Comparison of ENCODE assay signal across 33 cellular contexts in genomic region chr14:21279783-21280182, GRCh38. TPM values are rescaled to one million over a fixed set of nuclear protein-coding genes. Genes with fewer than 3 reads are reported as not detected.
"Had no signal": no experiment of that assay in that cellular context is flagged by ENCODE, and none has a peak within 500 bp of the region (broad histone marks: within the 10 kb centered on the region; RNA-seq: fewer than 3 reads in every experiment).

RPGRIP1 (plus strand) TSS chr14:21280083; CDS start chr14:21287977, 7,894 bp downstream.

- ATAC-seq: activated CD8-positive, alpha-beta T cell treated with anti-CD3 and anti-CD28 coated beads for 36 hours; activated T-cell treated with anti-CD3 and anti-CD28 coated beads, Interleukin-2, amount 50 U/mL, for 4 hours; activated T-helper 17 cell treated with anti-CD3 and anti-CD28 coated beads, Interleukin-2, amount 50 U/mL, for 72 hours; heart right ventricle; WTC11 had no signal

- H3K27ac Mint-ChIP-seq: activated CD8-positive, alpha-beta T cell treated with anti-CD3 and anti-CD28 coated beads for 36 hours; activated naive CD8-positive, alpha-beta T cell; activated T-helper 17 cell treated with anti-CD3 and anti-CD28 coated beads, Interleukin-2, amount 50 U/mL, for 72 hours; dendritic cell treated with granulocyte-macrophage colony-stimulating factor and Interleukin-4, amounts not matched to agents 40 ng/mL and 50 ng/mL, for 4 days; endodermal cell; WTC11 had no signal

- DNase-seq: activated CD4-positive, alpha-beta T cell treated with anti-CD3 and anti-CD28 coated beads for 1 hour; activated CD4-positive, alpha-beta T cell treated with anti-CD3 and anti-CD28 coated beads for 4 hours; activated CD4-positive, alpha-beta T cell treated with anti-CD3 and anti-CD28 coated beads, Interleukin-2, amount 50 U/mL, for 1 hour; activated CD4-positive, alpha-beta T cell treated with anti-CD3 and anti-CD28 coated beads, Interleukin-2, amount 50 U/mL, for 48 hours; activated CD8-positive, alpha-beta memory T cell treated with anti-CD3 and anti-CD28 coated beads for 24 hours; activated CD8-positive, alpha-beta T cell treated with anti-CD3 and anti-CD28 coated beads for 36 hours; activated effector memory CD4-positive, alpha-beta T cell treated with Interleukin-2 at 50 U/mL for 16 hours; activated gamma-delta T cell treated with Interleukin-2 at 50 U/mL for 16 hours; activated naive CD4-positive, alpha-beta T cell treated with anti-CD3 and anti-CD28 coated beads, Interleukin-2, amount 50 U/mL, for 16 hours; activated naive CD4-positive, alpha-beta T cell treated with Interleukin-2 at 50 U/mL for 16 hours; activated T-cell treated with anti-CD3 and anti-CD28 coated beads, Interleukin-2, amount 50 U/mL, for 4 hours; amniotic stem cell; anterior cingulate cortex; brain microvascular endothelial cell; dorsolateral prefrontal cortex; effector memory CD4-positive, alpha-beta T cell; endodermal cell; foreskin fibroblast; heart right ventricle; T-helper 2 cell had no signal

- H3K4me3 Mint-ChIP-seq: activated CD8-positive, alpha-beta T cell treated with anti-CD3 and anti-CD28 coated beads for 36 hours; activated naive CD8-positive, alpha-beta T cell; activated T-cell treated with anti-CD3 and anti-CD28 coated beads, Interleukin-2, amount 50 U/mL, for 4 hours; activated T-helper 17 cell treated with anti-CD3 and anti-CD28 coated beads, Interleukin-2, amount 50 U/mL, for 72 hours; central memory CD8-positive, alpha-beta T cell; dendritic cell treated with granulocyte-macrophage colony-stimulating factor and Interleukin-4, amounts not matched to agents 40 ng/mL and 50 ng/mL, for 4 days; endodermal cell; WTC11 had no signal

- H3K4me1 Mint-ChIP-seq: central memory CD8-positive, alpha-beta T cell had no signal

- H3K27me3 Mint-ChIP-seq: activated T-helper 17 cell treated with anti-CD3 and anti-CD28 coated beads, Interleukin-2, amount 50 U/mL, for 72 hours; dendritic cell treated with granulocyte-macrophage colony-stimulating factor and Interleukin-4, amounts not matched to agents 40 ng/mL and 50 ng/mL, for 4 days had no signal

- H3K9me3 Mint-ChIP-seq: activated CD8-positive, alpha-beta T cell treated with anti-CD3 and anti-CD28 coated beads for 36 hours; activated T-cell treated with anti-CD3 and anti-CD28 coated beads, Interleukin-2, amount 50 U/mL, for 4 hours; activated T-helper 17 cell treated with anti-CD3 and anti-CD28 coated beads, Interleukin-2, amount 50 U/mL, for 72 hours; central memory CD8-positive, alpha-beta T cell; dendritic cell treated with granulocyte-macrophage colony-stimulating factor and Interleukin-4, amounts not matched to agents 40 ng/mL and 50 ng/mL, for 4 days; endodermal cell; WTC11 had no signal

- H3K9me3 ChIP-seq: heart right ventricle had no signal

- FAIRE-seq: astrocyte, bronchial epithelial cell, frontal cortex had no signal

- H3K27me3 ChIP-seq: brain microvascular endothelial cell, dorsolateral prefrontal cortex, heart right ventricle had no signal

- H3K36me3 ChIP-seq: brain microvascular endothelial cell, heart right ventricle had no signal

- H3K4me3 ChIP-seq: coronary artery, dorsolateral prefrontal cortex, heart right ventricle had no signal

- H3K27ac ChIP-seq: brain microvascular endothelial cell, coronary artery, dorsolateral prefrontal cortex, heart right ventricle had no signal

- H3K36me3 Mint-ChIP-seq: activated naive CD8-positive, alpha-beta T cell; WTC11 had no signal

RNA-seq across cellular contexts. Expression of gene RPGRIP1, which starts in this region (rescaled TPM):
- total RNA-seq: activated CD8-positive, alpha-beta T cell treated with anti-CD3 and anti-CD28 coated beads for 36 hours; activated T-helper 17 cell treated with anti-CD3 and anti-CD28 coated beads, Interleukin-2, amount 50 U/mL, for 72 hours; astrocyte; bronchial epithelial cell; cardiac septum; epithelial cell of proximal tubule; esophagus mucosa; frontal cortex; T-helper 1 cell treated with Interleukin-12 subunit alpha and Interleukin-12 subunit beta and Interleukin-4 antibody, amounts not matched to agents 30 ng/mL and 1 ng/mL, for 36 hours had no signal
